Comparison of ENCODE assay signal across 17 cellular contexts in the genomic region with DNA sequence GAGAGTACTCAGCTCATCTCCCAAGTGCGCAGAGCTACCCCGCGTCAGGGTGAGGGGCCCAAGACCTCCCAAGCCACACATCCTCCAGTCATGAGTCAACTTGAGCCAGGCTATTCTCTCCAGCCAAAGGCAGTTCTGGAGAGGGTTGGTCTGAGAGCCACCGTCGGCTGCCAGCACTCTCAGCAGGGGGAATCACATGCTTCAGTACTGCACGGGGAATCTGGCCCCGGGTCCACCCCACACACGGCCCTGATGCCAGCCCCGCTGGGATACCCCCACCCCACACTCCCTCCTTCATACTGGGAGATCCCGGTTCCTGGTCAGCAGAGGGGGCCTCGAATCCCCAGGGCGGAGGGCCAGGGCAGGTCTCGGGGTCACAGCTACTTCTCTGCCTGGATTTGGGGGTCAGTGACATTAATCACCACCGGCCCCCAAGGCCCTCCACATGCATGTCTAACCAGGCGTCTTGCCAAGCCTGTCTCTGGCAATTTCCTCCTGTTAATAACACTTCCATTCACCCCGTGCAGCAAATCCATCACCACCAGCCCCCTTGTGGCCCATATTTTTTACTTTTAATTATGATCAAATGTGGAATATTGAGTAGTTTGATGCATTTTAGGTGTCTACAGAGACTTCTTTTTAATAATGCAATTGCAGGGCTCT.
DNase-seq lines count a peak whose midpoint lies in the region; TF ChIP-seq lines count a peak whose summit lies in the region.
"Had no signal": no experiment of that assay in that cellular context is flagged by ENCODE, and none has a peak within 500 bp of the region (broad histone marks: within the 10 kb centered on the region; RNA-seq: fewer than 3 reads in every experiment).

No MANE protein-coding gene starts in this region.

- 49 to 64% (median 61%) methylated on average over 12 to 16 of the region's 16 CpGs for WGBS in stomach, 5 donors
- WGBS in spleen, 5 donors = 57 to 65% (median 63%) methylated on average over 10 to 16 of the region's 16 CpGs

- intact Hi-C loops in stomach (cut with DNase I; ENCODE audit: low total_unique reads) = no loop called here
- intact Hi-C loops in spleen (cut with DNase I; ENCODE audit: low total_unique reads) = no loop called here

- DNase-seq in DMS 273 (lab: John Stamatoyannopoulos, UW; ENCODE audit: unreplicated experiment) = peak; percentile 21
- no peak for DNase-seq in DMS 273 treated with DMSO at 0.1 percent for 48 hours (lab: John Stamatoyannopoulos, UW)
- DNase-seq in M059J (ENCODE audit: low read depth) = peak; percentile 3
- DNase-seq in astrocyte of the hippocampus (ENCODE audit: low read depth, low spot score) = peak; percentile 25
- DNase-seq in medulla oblongata (ENCODE audit: extremely low spot score) = peak; percentile 48
- DNase-seq in stomach = no peak
- no peak for DNase-seq in spleen
- DNase-seq in dermis blood vessel endothelial cell = no peak
- DNase-seq: DMS153, H9, Kasumi-1, NCI-H1417, NCI-H1930, NCI-H2171, NCI-H510A, Right ventricle myocardium superior had no signal

- no peak overlapping the region for H3K27ac ChIP-seq in stomach
- no peak overlapping the region for H3K27ac ChIP-seq in spleen
- H3K27ac ChIP-seq: 22Rv1 had no signal

- H3K36me3 ChIP-seq in stomach (no peaks in the 10 kb centered on the region), spleen (no peaks in the 10 kb centered on the region)

- no peaks in the 10 kb centered on the region for H3K4me1 ChIP-seq in stomach
- H3K4me1 ChIP-seq in spleen = no peaks in the 10 kb centered on the region

- H3K4me3 ChIP-seq in stomach (no peak overlapping the region), spleen (no peak overlapping the region)

- TF ChIP-seq EP300 in stomach (IDR thresholded peaks at IDR 0.05) = no peak

- H3K9me3 ChIP-seq in stomach (peaks cover 0 to 11% (median 0%) of the 10 kb centered on the region in 4 donors), spleen (peaks cover 0 to 3% (median 0%) of the 10 kb centered on the region in 8 donors)

- no peak for TF ChIP-seq CTCF in stomach (IDR thresholded peaks at IDR 0.05)
- no peak for TF ChIP-seq CTCF in spleen (IDR thresholded peaks at IDR 0.05 in 8 of 11, conservative IDR thresholded peaks at IDR 0.05 in 3 of 11)

- H3K27me3 ChIP-seq in stomach (peaks cover 0 to 70% (median 13%) of the 10 kb centered on the region in 3 donors), spleen (replicated peaks in 1 of 7) (peaks cover 0 to 76% (median 7%) of the 10 kb centered on the region in 7 donors)

- no peak for TF ChIP-seq POLR2A in stomach (IDR thresholded peaks at IDR 0.05)
- no peak for TF ChIP-seq POLR2A in spleen (IDR thresholded peaks at IDR 0.05)

Comparison
In these comparisons a context has a peak if more than half of its experiments do, and no peak if none do; other contexts are left out.
1. DNase-seq: peak in DMS 273 (single experiment), M059J (single experiment), astrocyte of the hippocampus (single experiment) and medulla oblongata (single experiment); none in DMS 273 treated with DMSO at 0.1 percent for 48 hours (single experiment), stomach (single experiment), spleen (single experiment) and dermis blood vessel endothelial cell (single experiment).